Comparison of ENCODE assay signal across 2 cellular contexts in the genomic region with DNA sequence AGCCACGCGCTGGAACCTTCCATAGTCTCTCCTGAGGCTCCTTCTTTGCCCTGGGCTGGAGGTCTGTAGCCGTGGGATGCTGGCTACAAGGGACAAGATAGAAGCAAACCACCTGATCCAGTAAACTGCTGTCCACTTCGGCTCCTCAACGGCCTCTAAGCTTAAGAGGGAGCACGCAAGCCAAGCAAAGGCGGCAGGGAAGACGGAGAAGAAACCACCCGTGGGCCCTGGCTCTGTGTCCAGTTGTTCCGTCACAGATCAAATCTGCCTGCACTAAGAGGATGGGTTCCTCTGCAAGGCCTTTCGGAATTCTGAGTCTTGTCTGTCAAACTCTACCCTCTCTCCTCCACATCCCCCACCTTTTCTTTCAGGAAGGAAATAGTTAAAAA.
TF ChIP-seq lines count a peak whose summit lies in the region.

No MANE protein-coding gene starts in this region.

TF ChIP-seq in liver, 16 proteins besides CTCF, POLR2A, EP300 and RAD21:
- TF ChIP-seq, protein P1, sequence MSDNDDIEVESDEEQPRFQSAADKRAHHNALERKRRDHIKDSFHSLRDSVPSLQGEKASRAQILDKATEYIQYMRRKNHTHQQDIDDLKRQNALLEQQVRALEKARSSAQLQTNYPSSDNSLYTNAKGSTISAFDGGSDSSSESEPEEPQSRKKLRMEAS (IDR thresholded peaks at IDR 0.05) = no peak
- TF ChIP-seq, protein P2, sequence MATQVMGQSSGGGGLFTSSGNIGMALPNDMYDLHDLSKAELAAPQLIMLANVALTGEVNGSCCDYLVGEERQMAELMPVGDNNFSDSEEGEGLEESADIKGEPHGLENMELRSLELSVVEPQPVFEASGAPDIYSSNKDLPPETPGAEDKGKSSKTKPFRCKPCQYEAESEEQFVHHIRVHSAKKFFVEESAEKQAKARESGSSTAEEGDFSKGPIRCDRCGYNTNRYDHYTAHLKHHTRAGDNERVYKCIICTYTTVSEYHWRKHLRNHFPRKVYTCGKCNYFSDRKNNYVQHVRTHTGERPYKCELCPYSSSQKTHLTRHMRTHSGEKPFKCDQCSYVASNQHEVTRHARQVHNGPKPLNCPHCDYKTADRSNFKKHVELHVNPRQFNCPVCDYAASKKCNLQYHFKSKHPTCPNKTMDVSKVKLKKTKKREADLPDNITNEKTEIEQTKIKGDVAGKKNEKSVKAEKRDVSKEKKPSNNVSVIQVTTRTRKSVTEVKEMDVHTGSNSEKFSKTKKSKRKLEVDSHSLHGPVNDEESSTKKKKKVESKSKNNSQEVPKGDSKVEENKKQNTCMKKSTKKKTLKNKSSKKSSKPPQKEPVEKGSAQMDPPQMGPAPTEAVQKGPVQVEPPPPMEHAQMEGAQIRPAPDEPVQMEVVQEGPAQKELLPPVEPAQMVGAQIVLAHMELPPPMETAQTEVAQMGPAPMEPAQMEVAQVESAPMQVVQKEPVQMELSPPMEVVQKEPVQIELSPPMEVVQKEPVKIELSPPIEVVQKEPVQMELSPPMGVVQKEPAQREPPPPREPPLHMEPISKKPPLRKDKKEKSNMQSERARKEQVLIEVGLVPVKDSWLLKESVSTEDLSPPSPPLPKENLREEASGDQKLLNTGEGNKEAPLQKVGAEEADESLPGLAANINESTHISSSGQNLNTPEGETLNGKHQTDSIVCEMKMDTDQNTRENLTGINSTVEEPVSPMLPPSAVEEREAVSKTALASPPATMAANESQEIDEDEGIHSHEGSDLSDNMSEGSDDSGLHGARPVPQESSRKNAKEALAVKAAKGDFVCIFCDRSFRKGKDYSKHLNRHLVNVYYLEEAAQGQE (IDR thresholded peaks at IDR 0.05) = no peak
- TF ChIP-seq, protein P3, sequence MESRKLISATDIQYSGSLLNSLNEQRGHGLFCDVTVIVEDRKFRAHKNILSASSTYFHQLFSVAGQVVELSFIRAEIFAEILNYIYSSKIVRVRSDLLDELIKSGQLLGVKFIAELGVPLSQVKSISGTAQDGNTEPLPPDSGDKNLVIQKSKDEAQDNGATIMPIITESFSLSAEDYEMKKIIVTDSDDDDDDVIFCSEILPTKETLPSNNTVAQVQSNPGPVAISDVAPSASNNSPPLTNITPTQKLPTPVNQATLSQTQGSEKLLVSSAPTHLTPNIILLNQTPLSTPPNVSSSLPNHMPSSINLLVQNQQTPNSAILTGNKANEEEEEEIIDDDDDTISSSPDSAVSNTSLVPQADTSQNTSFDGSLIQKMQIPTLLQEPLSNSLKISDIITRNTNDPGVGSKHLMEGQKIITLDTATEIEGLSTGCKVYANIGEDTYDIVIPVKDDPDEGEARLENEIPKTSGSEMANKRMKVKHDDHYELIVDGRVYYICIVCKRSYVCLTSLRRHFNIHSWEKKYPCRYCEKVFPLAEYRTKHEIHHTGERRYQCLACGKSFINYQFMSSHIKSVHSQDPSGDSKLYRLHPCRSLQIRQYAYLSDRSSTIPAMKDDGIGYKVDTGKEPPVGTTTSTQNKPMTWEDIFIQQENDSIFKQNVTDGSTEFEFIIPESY (IDR thresholded peaks at IDR 0.05) = no peak
- TF ChIP-seq SP1 (IDR thresholded peaks at IDR 0.05) = no peak
- TF ChIP-seq EGR1 (IDR thresholded peaks at IDR 0.05; ENCODE audit: low read depth in 2 of 2) = no peak
- TF ChIP-seq NR2F2 (IDR thresholded peaks at IDR 0.05) = no peak
- TF ChIP-seq FOXA2 (IDR thresholded peaks at IDR 0.05) = no peak
- no peak for TF ChIP-seq YY1 (IDR thresholded peaks at IDR 0.05)
- no peak for TF ChIP-seq GABPA (IDR thresholded peaks at IDR 0.05 in 1 of 2, conservative IDR thresholded peaks at IDR 0.05 in 1 of 2)
- TF ChIP-seq TAF1 (conservative IDR thresholded peaks at IDR 0.05) = no peak
- TF ChIP-seq HNF4G (IDR thresholded peaks at IDR 0.05) = no peak
- TF ChIP-seq FOXA1 (IDR thresholded peaks at IDR 0.05) = no peak
- TF ChIP-seq, protein P4, sequence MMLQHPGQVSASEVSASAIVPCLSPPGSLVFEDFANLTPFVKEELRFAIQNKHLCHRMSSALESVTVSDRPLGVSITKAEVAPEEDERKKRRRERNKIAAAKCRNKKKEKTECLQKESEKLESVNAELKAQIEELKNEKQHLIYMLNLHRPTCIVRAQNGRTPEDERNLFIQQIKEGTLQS (IDR thresholded peaks at IDR 0.05) = no peak

TF ChIP-seq in HepG2, 621 proteins besides CTCF, POLR2A, EP300 and RAD21 (continued from another document):
- TF ChIP-seq MZF1 (CRISPR knock-in tag; IDR thresholded peaks at IDR 0.05; ENCODE audit: borderline replicate concordance) (no peak), ZNF331 (CRISPR knock-in tag; IDR thresholded peaks at IDR 0.05) (no peak), ZNF296 (CRISPR knock-in tag; conservative IDR thresholded peaks at IDR 0.05) (no peak), DNMT3B (CRISPR knock-in tag; conservative IDR thresholded peaks at IDR 0.05) (no peak)
- TF ChIP-seq, protein P5, sequence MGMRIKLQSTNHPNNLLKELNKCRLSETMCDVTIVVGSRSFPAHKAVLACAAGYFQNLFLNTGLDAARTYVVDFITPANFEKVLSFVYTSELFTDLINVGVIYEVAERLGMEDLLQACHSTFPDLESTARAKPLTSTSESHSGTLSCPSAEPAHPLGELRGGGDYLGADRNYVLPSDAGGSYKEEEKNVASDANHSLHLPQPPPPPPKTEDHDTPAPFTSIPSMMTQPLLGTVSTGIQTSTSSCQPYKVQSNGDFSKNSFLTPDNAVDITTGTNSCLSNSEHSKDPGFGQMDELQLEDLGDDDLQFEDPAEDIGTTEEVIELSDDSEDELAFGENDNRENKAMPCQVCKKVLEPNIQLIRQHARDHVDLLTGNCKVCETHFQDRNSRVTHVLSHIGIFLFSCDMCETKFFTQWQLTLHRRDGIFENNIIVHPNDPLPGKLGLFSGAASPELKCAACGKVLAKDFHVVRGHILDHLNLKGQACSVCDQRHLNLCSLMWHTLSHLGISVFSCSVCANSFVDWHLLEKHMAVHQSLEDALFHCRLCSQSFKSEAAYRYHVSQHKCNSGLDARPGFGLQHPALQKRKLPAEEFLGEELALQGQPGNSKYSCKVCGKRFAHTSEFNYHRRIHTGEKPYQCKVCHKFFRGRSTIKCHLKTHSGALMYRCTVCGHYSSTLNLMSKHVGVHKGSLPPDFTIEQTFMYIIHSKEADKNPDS (CRISPR knock-in tag; IDR thresholded peaks at IDR 0.05) = no peak
